Comparison of ENCODE assay signal across 17 cellular contexts in the genomic region with DNA sequence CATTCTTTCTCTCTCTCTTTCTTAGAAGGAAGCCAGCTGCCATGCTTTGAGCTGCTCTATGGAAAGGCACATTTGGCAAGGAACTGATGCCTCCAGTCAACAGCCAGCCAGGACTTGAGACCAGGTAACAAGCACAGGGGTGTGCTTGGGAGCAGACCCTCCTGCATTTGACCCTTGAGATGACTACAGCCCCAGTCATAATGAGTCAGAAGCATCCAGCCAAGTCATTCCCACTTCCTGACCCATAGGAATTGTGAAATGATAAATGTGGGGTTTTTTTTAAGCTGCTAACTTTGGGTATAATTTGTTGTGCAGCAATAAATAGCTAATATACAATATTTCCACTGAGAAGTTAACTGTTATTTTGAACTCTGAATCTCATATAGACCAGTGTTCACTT.
A peak's percentile ranks its signal among the peaks of the same experiment; 100 is the strongest.
DNase-seq lines count a peak whose midpoint lies in the region; ATAC-seq and TF ChIP-seq lines count a peak whose summit lies in the region.
"Had no signal": no experiment of that assay in that cellular context is flagged by ENCODE, and none has a peak within 500 bp of the region (broad histone marks: within the 10 kb centered on the region; RNA-seq: fewer than 3 reads in every experiment).

No MANE protein-coding gene starts in this region.

- CTCF ChIA-PET in MCF 10A (lab: Yijun Ruan, JAX) = interaction anchor here (0.6 to 0.7 kb wide), 2 partner anchors 12 to 118 kb away, joined by 3 read pairs; no protein-coding TSS in a partner anchor

- H3K4me1 ChIP-seq in breast epithelium = no peaks in the 10 kb centered on the region
- H3K4me1 ChIP-seq in foreskin keratinocyte = peaks cover 31% of the 10 kb centered on the region
- H3K4me1 ChIP-seq in endodermal cell (ENCODE audit: control insufficient read depth, insufficient read depth, low read length) = no peaks in the 10 kb centered on the region
- H3K4me1 ChIP-seq: right lobe of liver, thyroid gland had no signal

- DNase-seq in MCF 10A (ENCODE audit: unreplicated experiment) (peak; percentile 86), breast epithelium (ENCODE audit: low spot score in 2 of 2) (no peak), astrocyte of the cerebellum (ENCODE audit: low read depth) (peak; percentile 24), foreskin keratinocyte (peak; percentile 66 to 78), HUDEP-2 (lab: John Stamatoyannopoulos, UW; ENCODE audit: unreplicated experiment in 76 of 76) (no peak), endodermal cell (no peak)
- DNase-seq: 8988T; activated CD8-positive, alpha-beta memory T cell treated with anti-CD3 and anti-CD28 coated beads for 24 hours; amygdala; NCI-H2107; NCI-H774; right lobe of liver; stimulated activated CD4-positive, alpha-beta T cell treated with anti-CD3 and anti-CD28 coated beads, Interleukin-4, amount 100 ng/mL, for 1 hour; thyroid gland had no signal

- H3K27ac ChIP-seq in breast epithelium (no peak overlapping the region), foreskin keratinocyte (peak overlapping the region; percentile 49), endodermal cell (ENCODE audit: low read depth, low read length) (no peak overlapping the region)
- H3K27ac ChIP-seq: right lobe of liver, thyroid gland had no signal

- H3K4me3 Mint-ChIP-seq in MCF 10A (ENCODE audit: unreplicated experiment) (no peak overlapping the region), endodermal cell (no peak overlapping the region)
- no peak overlapping the region for H3K4me3 Mint-ChIP-seq in activated T-helper 17 cell treated with anti-CD3 and anti-CD28 coated beads, Interleukin-2, amount 50 U/mL, for 72 hours

- H3K4me3 ChIP-seq in breast epithelium = no peak overlapping the region
- no peak overlapping the region for H3K4me3 ChIP-seq in astrocyte of the cerebellum (ENCODE audit: low read depth, low read length)
- H3K4me3 ChIP-seq in endodermal cell (ENCODE audit: low read length) = no peak overlapping the region
- H3K4me3 ChIP-seq: right lobe of liver, thyroid gland had no signal

- H3K36me3 ChIP-seq in breast epithelium = no peaks in the 10 kb centered on the region
- no peaks in the 10 kb centered on the region for H3K36me3 ChIP-seq in endodermal cell (ENCODE audit: control insufficient read depth, insufficient read depth, low read length)
- H3K36me3 ChIP-seq: right lobe of liver, thyroid gland had no signal

- POLR2A ChIA-PET in MCF 10A (lab: Yijun Ruan, JAX) = interaction anchor here (0.9 kb wide), 1 partner anchor 1339 kb away, joined by 3 read pairs; a partner anchor contains a TSS

- H3K9ac ChIP-seq in endodermal cell (ENCODE audit: extremely low read depth, low read length, poor library complexity, severe bottlenecking) = no peak overlapping the region

- H3K27ac Mint-ChIP-seq in MCF 10A (ENCODE audit: low read depth, unreplicated experiment) (peak overlapping the region; percentile 2), endodermal cell (no peak overlapping the region)
- no peak overlapping the region for H3K27ac Mint-ChIP-seq in activated T-helper 17 cell treated with anti-CD3 and anti-CD28 coated beads, Interleukin-2, amount 50 U/mL, for 72 hours

- H3K27me3 ChIP-seq in breast epithelium (no peaks in the 10 kb centered on the region), foreskin keratinocyte (no peaks in the 10 kb centered on the region), endodermal cell (ENCODE audit: control insufficient read depth, insufficient read depth, low read length, poor library complexity, severe bottlenecking) (no peaks in the 10 kb centered on the region)
- H3K27me3 ChIP-seq: right lobe of liver, thyroid gland had no signal

- no peak for TF ChIP-seq POLR2A in breast epithelium (IDR thresholded peaks at IDR 0.05)

- ATAC-seq in foreskin keratinocyte (peak; percentile 80), GM19395 (IDR thresholded peaks at IDR 0.05; ENCODE audit: unreplicated experiment) (no peak)
- no peak for ATAC-seq in activated T-helper 17 cell treated with anti-CD3 and anti-CD28 coated beads, Interleukin-2, amount 50 U/mL, for 72 hours (replicated peaks)
- ATAC-seq: HCT116, right lobe of liver had no signal

- H3K4me1 Mint-ChIP-seq in MCF 10A (ENCODE audit: insufficient read depth, unreplicated experiment) = peaks cover 7% of the 10 kb centered on the region
- H3K4me1 Mint-ChIP-seq in endodermal cell = no peaks in the 10 kb centered on the region
- no peaks in the 10 kb centered on the region for H3K4me1 Mint-ChIP-seq in activated T-helper 17 cell treated with anti-CD3 and anti-CD28 coated beads, Interleukin-2, amount 50 U/mL, for 72 hours

- H3K9me3 ChIP-seq in breast epithelium = no peaks in the 10 kb centered on the region
- H3K9me3 ChIP-seq in endodermal cell (ENCODE audit: control insufficient read depth, low read length) = no peaks in the 10 kb centered on the region
- H3K9me3 ChIP-seq: right lobe of liver, thyroid gland had no signal

- in situ Hi-C loops in astrocyte of the cerebellum (cut with HindIII; ENCODE audit: low sequenced_read_pairs) = no loop called here

- TF ChIP-seq CTCF in MCF 10A (IDR thresholded peaks at IDR 0.05; ENCODE audit: unreplicated experiment) = no peak
- TF ChIP-seq CTCF in breast epithelium (IDR thresholded peaks at IDR 0.05) = no peak
- no peak for TF ChIP-seq CTCF in astrocyte of the cerebellum (IDR thresholded peaks at IDR 0.05; ENCODE audit: low read depth, low read length, missing control alignments)
- no peak for TF ChIP-seq CTCF in foreskin keratinocyte (conservative IDR thresholded peaks at IDR 0.05)
- TF ChIP-seq CTCF in endodermal cell (conservative IDR thresholded peaks at IDR 0.05) = no peak

- H3K9me3 Mint-ChIP-seq in MCF 10A (ENCODE audit: unreplicated experiment) = peaks cover 13% of the 10 kb centered on the region
- no peaks in the 10 kb centered on the region for H3K9me3 Mint-ChIP-seq in endodermal cell
- H3K9me3 Mint-ChIP-seq in activated T-helper 17 cell treated with anti-CD3 and anti-CD28 coated beads, Interleukin-2, amount 50 U/mL, for 72 hours = peaks cover 4% of the 10 kb centered on the region

- intact Hi-C loops in MCF 10A (cut with micrococcal nuclease) = loop anchor here (10.0 kb wide), 1 partner anchor 1105 kb away; a partner anchor contains a TSS
- intact Hi-C loops in breast epithelium (cut with DNase I; ENCODE audit: low total_unique reads) = no loop called here

- H3K36me3 Mint-ChIP-seq in MCF 10A (ENCODE audit: insufficient read depth, unreplicated experiment) (no peaks in the 10 kb centered on the region), endodermal cell (ENCODE audit: low read depth) (no peaks in the 10 kb centered on the region)
- no peaks in the 10 kb centered on the region for H3K36me3 Mint-ChIP-seq in activated T-helper 17 cell treated with anti-CD3 and anti-CD28 coated beads, Interleukin-2, amount 50 U/mL, for 72 hours (ENCODE audit: low read depth)

- H3K27me3 Mint-ChIP-seq in MCF 10A (ENCODE audit: insufficient read depth, unreplicated experiment) (no peaks in the 10 kb centered on the region), endodermal cell (ENCODE audit: insufficient read depth) (no peaks in the 10 kb centered on the region)
- no peaks in the 10 kb centered on the region for H3K27me3 Mint-ChIP-seq in activated T-helper 17 cell treated with anti-CD3 and anti-CD28 coated beads, Interleukin-2, amount 50 U/mL, for 72 hours

- BruUV-seq in MCF 10A (replicated peaks; lab: Mats Ljungman, UMichigan) = no TSS peak

Comparison
In these comparisons a context has a peak if more than half of its experiments do, and no peak if none do; other contexts are left out.
1. DNase-seq: peak in MCF 10A (single experiment), astrocyte of the cerebellum (single experiment) and foreskin keratinocyte (2 of 2); none in breast epithelium (0 of 2), HUDEP-2 (0 of 76) and endodermal cell (single experiment).